Comparison of ENCODE assay signal across 1 cellular context in genomic region chr9:35731415-35732184, GRCh38.
TF ChIP-seq lines count a peak whose summit lies in the region.

No MANE protein-coding gene starts in this region.

TF ChIP-seq in K562, 482 proteins besides CTCF, POLR2A, EP300 and RAD21 (continued from another document and continues in another):
- TF ChIP-seq TSHZ1 (CRISPR knock-in tag; IDR thresholded peaks at IDR 0.05) (no peak), TCFL5 (CRISPR knock-in tag; conservative IDR thresholded peaks at IDR 0.05) (no peak), ZBTB26 (CRISPR knock-in tag; IDR thresholded peaks at IDR 0.05) (no peak), ETV6 (IDR thresholded peaks at IDR 0.05; ENCODE audit: borderline replicate concordance in 1 of 2, low read depth in 2 of 2, low read length in 1 of 2) (no peak), ETV6 (CRISPR knock-in tag; IDR thresholded peaks at IDR 0.05; ENCODE audit: borderline replicate concordance) (no peak), FOXO4 (CRISPR knock-in tag; IDR thresholded peaks at IDR 0.05) (no peak), KAT2B (IDR thresholded peaks at IDR 0.05; ENCODE audit: low read depth, low read length) (no peak), MAZ (CRISPR knock-in tag; conservative IDR thresholded peaks at IDR 0.05 in 1 of 2, IDR thresholded peaks at IDR 0.05 in 1 of 2) (no peak), ZC3H11A (IDR thresholded peaks at IDR 0.05; ENCODE audit: low read depth, low read length) (no peak), MEF2A (IDR thresholded peaks at IDR 0.05; ENCODE audit: control insufficient read depth, low read depth, low read length) (no peak), MIER1 (IDR thresholded peaks at IDR 0.05; ENCODE audit: low read depth) (no peak), NFE2 (IDR thresholded peaks at IDR 0.05; ENCODE audit: low read depth) (no peak), ILK (tag; IDR thresholded peaks at IDR 0.05; ENCODE audit: borderline replicate concordance, low read depth) (no peak), ZNF146 (CRISPR knock-in tag; IDR thresholded peaks at IDR 0.05; ENCODE audit: unreplicated experiment) (no peak), GTF3C2 (IDR thresholded peaks at IDR 0.05; ENCODE audit: borderline replicate concordance, extremely low read depth, insufficient read length) (no peak), MCM5 (IDR thresholded peaks at IDR 0.05; ENCODE audit: low read depth) (no peak), IRF9 (tag; IDR thresholded peaks at IDR 0.05) (no peak), CBFA2T2 (conservative IDR thresholded peaks at IDR 0.05) (peak; percentile 39), NR2C1 (IDR thresholded peaks at IDR 0.05) (peak; percentile 89), NR2C1 (tag; IDR thresholded peaks at IDR 0.05) (peak; percentile 92), EWSR1 (IDR thresholded peaks at IDR 0.05; ENCODE audit: borderline replicate concordance, low read depth, partially characterized antibody) (no peak), KLF1 (tag; IDR thresholded peaks at IDR 0.05) (no peak), PML (IDR thresholded peaks at IDR 0.05; ENCODE audit: low read length) (no peak), BCOR (IDR thresholded peaks at IDR 0.05) (peak; percentile 52; the same call in 1 of the 2 replicates), ZNF717 (CRISPR knock-in tag; IDR thresholded peaks at IDR 0.05) (no peak), FOXJ2 (tag; IDR thresholded peaks at IDR 0.05) (no peak), NFXL1 (CRISPR knock-in tag; IDR thresholded peaks at IDR 0.05) (no peak), NELFE (IDR thresholded peaks at IDR 0.05; ENCODE audit: insufficient read depth, insufficient read length) (no peak), ELF2 (CRISPR knock-in tag; IDR thresholded peaks at IDR 0.05) (no peak), RBM39 (optimal IDR thresholded peaks at IDR 0.05; ENCODE audit: low read depth, low read length) (no peak), WHSC1 (IDR thresholded peaks at IDR 0.05; ENCODE audit: low read length) (no peak), ZNF408 (CRISPR knock-in tag; IDR thresholded peaks at IDR 0.05; ENCODE audit: low read depth) (no peak), ZNF696 (CRISPR knock-in tag; conservative IDR thresholded peaks at IDR 0.05) (no peak), HSF4 (CRISPR knock-in tag; IDR thresholded peaks at IDR 0.05; ENCODE audit: borderline replicate concordance) (no peak), NCOA1 (IDR thresholded peaks at IDR 0.05; ENCODE audit: low read depth) (peak; percentile 43; the same call in 1 of the 2 replicates), BMI1 (IDR thresholded peaks at IDR 0.05; ENCODE audit: low read length) (no peak), ZNF79 (CRISPR knock-in tag; IDR thresholded peaks at IDR 0.05; ENCODE audit: low read depth) (no peak), HMGN3 (IDR thresholded peaks at IDR 0.05; ENCODE audit: borderline replicate concordance, extremely low read depth, insufficient read length, low read depth, low read length) (no peak), HNRNPUL1 (IDR thresholded peaks at IDR 0.05; ENCODE audit: low read length) (no peak), USF1 (CRISPR knock-in tag; IDR thresholded peaks at IDR 0.05) (no peak), ZNF583 (CRISPR knock-in tag; IDR thresholded peaks at IDR 0.05) (no peak), SNAPC5 (CRISPR knock-in tag; IDR thresholded peaks at IDR 0.05) (no peak), CXXC5 (CRISPR knock-in tag; IDR thresholded peaks at IDR 0.05) (no peak), CBX8 (IDR thresholded peaks at IDR 0.05; ENCODE audit: borderline replicate concordance, extremely low read depth, low read depth, low read length, poor library complexity, severe bottlenecking) (no peak), BRD4 (IDR thresholded peaks at IDR 0.05) (no peak; the same call in 1 of the 2 replicates), SMARCE1 (IDR thresholded peaks at IDR 0.05) (peak; percentile 68), CBX2 (IDR thresholded peaks at IDR 0.05; ENCODE audit: insufficient read depth, low read length, poor library complexity, severe bottlenecking) (no peak), CSDE1 (IDR thresholded peaks at IDR 0.05) (no peak), KAT8 (IDR thresholded peaks at IDR 0.05; ENCODE audit: low read depth) (no peak), CREB1 (IDR thresholded peaks at IDR 0.05) (0 out of 2 replicates have a peak, but pooled peaks have one; percentile 28), CREB1 (CRISPR knock-in tag; IDR thresholded peaks at IDR 0.05) (no peak), BRD9 (IDR thresholded peaks at IDR 0.05; ENCODE audit: low read depth, partially characterized antibody) (no peak), ZNF324 (CRISPR knock-in tag; IDR thresholded peaks at IDR 0.05) (no peak), FOXP4 (CRISPR knock-in tag; IDR thresholded peaks at IDR 0.05; ENCODE audit: borderline replicate concordance) (no peak), ZNF766 (CRISPR knock-in tag; conservative IDR thresholded peaks at IDR 0.05) (no peak), STAG1 (CRISPR knock-in tag; IDR thresholded peaks at IDR 0.05; ENCODE audit: borderline replicate concordance) (no peak), GATAD2A (IDR thresholded peaks at IDR 0.05) (no peak), TGIF2 (CRISPR knock-in tag; IDR thresholded peaks at IDR 0.05) (no peak)
- TF ChIP-seq, protein P1, sequence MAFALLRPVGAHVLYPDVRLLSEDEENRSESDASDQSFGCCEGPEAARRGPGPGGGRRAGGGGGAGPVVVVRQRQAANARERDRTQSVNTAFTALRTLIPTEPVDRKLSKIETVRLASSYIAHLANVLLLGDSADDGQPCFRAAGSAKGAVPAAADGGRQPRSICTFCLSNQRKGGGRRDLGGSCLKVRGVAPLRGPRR (CRISPR knock-in tag; IDR thresholded peaks at IDR 0.05), result no peak
- TF ChIP-seq, protein P2, sequence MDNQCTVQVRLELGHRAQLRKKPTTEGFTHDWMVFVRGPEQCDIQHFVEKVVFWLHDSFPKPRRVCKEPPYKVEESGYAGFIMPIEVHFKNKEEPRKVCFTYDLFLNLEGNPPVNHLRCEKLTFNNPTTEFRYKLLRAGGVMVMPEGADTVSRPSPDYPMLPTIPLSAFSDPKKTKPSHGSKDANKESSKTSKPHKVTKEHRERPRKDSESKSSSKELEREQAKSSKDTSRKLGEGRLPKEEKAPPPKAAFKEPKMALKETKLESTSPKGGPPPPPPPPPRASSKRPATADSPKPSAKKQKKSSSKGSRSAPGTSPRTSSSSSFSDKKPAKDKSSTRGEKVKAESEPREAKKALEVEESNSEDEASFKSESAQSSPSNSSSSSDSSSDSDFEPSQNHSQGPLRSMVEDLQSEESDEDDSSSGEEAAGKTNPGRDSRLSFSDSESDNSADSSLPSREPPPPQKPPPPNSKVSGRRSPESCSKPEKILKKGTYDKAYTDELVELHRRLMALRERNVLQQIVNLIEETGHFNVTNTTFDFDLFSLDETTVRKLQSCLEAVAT (IDR thresholded peaks at IDR 0.05), result peak; percentile 72 to 79
- TF ChIP-seq, protein P3, sequence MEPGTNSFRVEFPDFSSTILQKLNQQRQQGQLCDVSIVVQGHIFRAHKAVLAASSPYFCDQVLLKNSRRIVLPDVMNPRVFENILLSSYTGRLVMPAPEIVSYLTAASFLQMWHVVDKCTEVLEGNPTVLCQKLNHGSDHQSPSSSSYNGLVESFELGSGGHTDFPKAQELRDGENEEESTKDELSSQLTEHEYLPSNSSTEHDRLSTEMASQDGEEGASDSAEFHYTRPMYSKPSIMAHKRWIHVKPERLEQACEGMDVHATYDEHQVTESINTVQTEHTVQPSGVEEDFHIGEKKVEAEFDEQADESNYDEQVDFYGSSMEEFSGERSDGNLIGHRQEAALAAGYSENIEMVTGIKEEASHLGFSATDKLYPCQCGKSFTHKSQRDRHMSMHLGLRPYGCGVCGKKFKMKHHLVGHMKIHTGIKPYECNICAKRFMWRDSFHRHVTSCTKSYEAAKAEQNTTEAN (CRISPR knock-in tag; IDR thresholded peaks at IDR 0.05), result no peak
